Comparison of ENCODE assay signal across 15 cellular contexts in genomic region chr2:96819876-96820511, GRCh38. TPM values are rescaled to one million over a fixed set of nuclear protein-coding genes. Genes with fewer than 3 reads are reported as not detected.
DNase-seq lines count a peak whose midpoint lies in the region; ATAC-seq, FAIRE-seq and TF ChIP-seq lines count a peak whose summit lies in the region.
"Had no signal": no experiment of that assay in that cellular context is flagged by ENCODE, and none has a peak within 500 bp of the region (broad histone marks: within the 10 kb centered on the region; RNA-seq: fewer than 3 reads in every experiment).

No MANE protein-coding gene starts in this region.

- no peak overlapping the region for H2BK5ac ChIP-seq in H1 (ENCODE audit: low read depth, low read length)

- H4K5ac ChIP-seq in H1 (ENCODE audit: insufficient read length, low read depth, low read length): no peak overlapping the region

- H2BK20ac ChIP-seq in H1 (ENCODE audit: low read length): no peak overlapping the region

- no peak overlapping the region for H3K23ac ChIP-seq in H1 (ENCODE audit: insufficient read length)

- ATAC-seq in activated T-cell treated with anti-CD3 and anti-CD28 coated beads, Interleukin-2, amount 50 U/mL, for 4 hours: no peak
- no peak for ATAC-seq in HG03045 (IDR thresholded peaks at IDR 0.05; ENCODE audit: unreplicated experiment)

- H3K9me3 ChIP-seq in Loucy (ENCODE audit: insufficient read depth, low read depth, low read length) (no peaks in the 10 kb centered on the region), H1 (ENCODE audit: insufficient read depth in 2 of 2, low read depth in 1 of 2, low read length in 1 of 2) (no peaks in the 10 kb centered on the region)
- H3K9me3 ChIP-seq: neutrophil had no signal

- no peak overlapping the region for H2BK120ac ChIP-seq in H1 (replicated peaks; ENCODE audit: low read depth, low read length)

- peak overlapping the region; percentile 71 for H3K9ac ChIP-seq in Loucy (ENCODE audit: low read depth, low read length, poor library complexity, severe bottlenecking)
- no peak overlapping the region for H3K9ac ChIP-seq in H1 (replicated peaks in 1 of 4; ENCODE audit: extremely low read depth in 1 of 4, low read depth in 3 of 4, low read length in 3 of 4)

- no peak overlapping the region for H4K91ac ChIP-seq in H1 (replicated peaks; ENCODE audit: insufficient read length, low read length)

- H3K4me2 ChIP-seq in Loucy (ENCODE audit: low read depth, low read length, poor library complexity, severe bottlenecking): peak overlapping the region; percentile 99
- peak overlapping the region in 1 of 2 experiments; percentile 98; a peak in 2 of 4 replicates for H3K4me2 ChIP-seq in H1 (ENCODE audit: insufficient read depth in 1 of 2, low read depth in 2 of 2, low read length in 2 of 2)

- no peak overlapping the region for H2BK15ac ChIP-seq in H1 (ENCODE audit: low read length)

- H3K4me3 Mint-ChIP-seq in activated T-cell treated with anti-CD3 and anti-CD28 coated beads, Interleukin-2, amount 50 U/mL, for 4 hours: peak overlapping the region; percentile 47
- peak overlapping the region; percentile 81 for H3K4me3 Mint-ChIP-seq in progenitor cell of endocrine pancreas (ENCODE audit: low read depth)

- TF ChIP-seq CTCF in Loucy (conservative IDR thresholded peaks at IDR 0.05; ENCODE audit: low read length) (peak; percentile 45), H1 (IDR thresholded peaks at IDR 0.05; ENCODE audit: control extremely low read depth in 1 of 3, insufficient read depth in 1 of 3, low read depth in 1 of 3, low read length in 3 of 3) (peak in 1 of 3 experiments; percentile 29; a peak in 1 of 4 replicates), progenitor cell of endocrine pancreas (IDR thresholded peaks at IDR 0.05; ENCODE audit: unreplicated experiment) (no peak)

- peaks cover 71% of the 10 kb centered on the region for H4K20me1 ChIP-seq in Loucy (ENCODE audit: insufficient read depth, low read length, poor library complexity, severe bottlenecking)
- peaks cover 18 to 42% of the 10 kb centered on the region in 2 experiments for H4K20me1 ChIP-seq in H1 (replicated peaks in 1 of 2; ENCODE audit: control insufficient read depth in 1 of 2, insufficient read depth in 2 of 2, low read length in 2 of 2)

- no peak for DNase-seq in activated T-cell treated with anti-CD3 and anti-CD28 coated beads, Interleukin-2, amount 50 U/mL, for 4 hours
- no peak for DNase-seq in activated T-cell treated with anti-CD3 and anti-CD28 coated beads, Interleukin-2, amount 50 U/mL, for 1 hour
- DNase-seq in H1 (ENCODE audit: low read depth in 1 of 2, low spot score in 2 of 2) (no peak), progenitor cell of endocrine pancreas (ENCODE audit: low spot score, unreplicated experiment) (no peak), DMS79 (lab: John Stamatoyannopoulos, UW) (no peak), epidermal melanocyte (ENCODE audit: insufficient read length, low spot score) (no peak)
- DNase-seq: activated effector memory CD4-positive, alpha-beta T cell treated with Interleukin-2 at 50 U/mL for 16 hours; central memory CD4-positive, alpha-beta T cell; HCEC 1CT; hippocampal formation; NCI-H2171 had no signal

- no peak overlapping the region for H2BK12ac ChIP-seq in H1 (ENCODE audit: low read depth, low read length)

- H3K27me3 Mint-ChIP-seq in activated T-cell treated with anti-CD3 and anti-CD28 coated beads, Interleukin-2, amount 50 U/mL, for 4 hours (ENCODE audit: low read depth): no peaks in the 10 kb centered on the region
- H3K27me3 Mint-ChIP-seq in progenitor cell of endocrine pancreas: no peaks in the 10 kb centered on the region

- no peak overlapping the region for H3K56ac ChIP-seq in H1 (replicated peaks; ENCODE audit: insufficient read length, low read depth, low read length)

- POLR2A ChIA-PET in H1 (lab: Charles Lee; ENCODE audit: partially characterized antibody): interaction anchor here (0.8 to 2.1 kb wide), 11 partner anchors 10 to 131 kb away, joined by 3 to 9 read pairs (median 3); partner anchors contain the start of gene ANKRD23

- peak overlapping the region; percentile 15; the same call in 1 of the 2 replicates for H4K8ac ChIP-seq in H1 (ENCODE audit: extremely low read depth, insufficient read depth, low read length)

- peaks cover 55% of the 10 kb centered on the region for H3K4me1 ChIP-seq in Loucy (ENCODE audit: insufficient read depth, low read length, poor library complexity, severe bottlenecking)
- H3K4me1 ChIP-seq in H1 (replicated peaks in 1 of 4; ENCODE audit: control insufficient read depth in 3 of 4, insufficient read depth in 4 of 4, low read length in 3 of 4): peaks cover 0 to 22% (median 16%) of the 10 kb centered on the region in 4 experiments; a peak in 6 of 7 replicates

- H3K9me3 Mint-ChIP-seq in activated T-cell treated with anti-CD3 and anti-CD28 coated beads, Interleukin-2, amount 50 U/mL, for 4 hours: no peaks in the 10 kb centered on the region
- no peaks in the 10 kb centered on the region for H3K9me3 Mint-ChIP-seq in progenitor cell of endocrine pancreas (ENCODE audit: low read depth)

- no peak for FAIRE-seq in H1 (lab: Jason Lieb, UNC)

- no peak for TF ChIP-seq POLR2A in H1 (IDR thresholded peaks at IDR 0.05; ENCODE audit: control extremely low read depth in 1 of 2, low read depth in 2 of 2, low read length in 2 of 2)

- H3K27ac Mint-ChIP-seq in progenitor cell of endocrine pancreas: peak overlapping the region; percentile 86

- no peaks in the 10 kb centered on the region for H3F3A ChIP-seq in Loucy (ENCODE audit: low read depth)

- 91% methylated on average over 12 of the region's 12 CpGs; no CpG with 5 or more reads in 1 of the 2 experiments for WGBS in H1 (ENCODE audit: extremely low coverage in 1 of 2, insufficient coverage in 1 of 2, insufficient read length in 1 of 2, insufficient replicate concordance in 2 of 2, low coverage in 1 of 2, low lambda C conversion rate in 2 of 2, missing lambda C conversion rate in 1 of 2), 2 experiments

- peaks cover 52% of the 10 kb centered on the region for H3K4me1 Mint-ChIP-seq in activated T-cell treated with anti-CD3 and anti-CD28 coated beads, Interleukin-2, amount 50 U/mL, for 4 hours (ENCODE audit: low read depth)
- peaks cover 61% of the 10 kb centered on the region for H3K4me1 Mint-ChIP-seq in progenitor cell of endocrine pancreas (ENCODE audit: low read depth)

- H3K18ac ChIP-seq in H1 (ENCODE audit: extremely low read depth, low read length): no peak overlapping the region

- peaks cover 17% of the 10 kb centered on the region for H3K23me2 ChIP-seq in H1 (ENCODE audit: low read depth, low read length)

- H3K79me2 ChIP-seq in Loucy (ENCODE audit: insufficient read depth, low read length): peaks cover 75% of the 10 kb centered on the region
- peaks cover 3 to 75% of the 10 kb centered on the region in 2 experiments; a peak in 3 of 4 replicates for H3K79me2 ChIP-seq in H1 (ENCODE audit: control insufficient read depth in 1 of 2, insufficient read depth in 2 of 2, low read length in 2 of 2)

- H3K4me3 ChIP-seq in Loucy (ENCODE audit: low read length, poor library complexity, severe bottlenecking) (peak overlapping the region; percentile 85), H1 (ENCODE audit: extremely low read depth in 1 of 4, insufficient read depth in 2 of 4, low read depth in 3 of 4, low read length in 4 of 4) (no peak overlapping the region)
- H3K4me3 ChIP-seq: SK-N-MC had no signal

- H3K14ac ChIP-seq in H1 (ENCODE audit: insufficient read length): no peak overlapping the region

- H2AK5ac ChIP-seq in H1 (ENCODE audit: low read depth, low read length): no peak overlapping the region

- TF ChIP-seq EP300 in H1 (IDR thresholded peaks at IDR 0.05; ENCODE audit: borderline replicate concordance in 1 of 2, low read depth in 2 of 2, low read length in 2 of 2): no peak

- peak in 1 of 2 experiments; percentile 5; a peak in 1 of 4 replicates for TF ChIP-seq RAD21 in H1 (IDR thresholded peaks at IDR 0.05 in 1 of 2, conservative IDR thresholded peaks at IDR 0.05 in 1 of 2; ENCODE audit: low read depth in 2 of 2, low read length in 2 of 2)

- CTCF ChIA-PET in H1 (lab: Charles Lee; ENCODE audit: partially characterized antibody): interaction anchor here (0.8 to 5.3 kb wide), 12 partner anchors 10 to 292 kb away, joined by 3 to 30 read pairs (median 4); no protein-coding TSS in a partner anchor

- peaks cover 6% of the 10 kb centered on the region for H3K36me3 Mint-ChIP-seq in activated T-cell treated with anti-CD3 and anti-CD28 coated beads, Interleukin-2, amount 50 U/mL, for 4 hours (ENCODE audit: insufficient read depth)
- peaks cover 10% of the 10 kb centered on the region for H3K36me3 Mint-ChIP-seq in progenitor cell of endocrine pancreas (ENCODE audit: insufficient read depth)

- peaks cover 18% of the 10 kb centered on the region; the same call in 1 of the 2 replicates for H3K36me3 ChIP-seq in Loucy (ENCODE audit: insufficient read depth, low read length)
- H3K36me3 ChIP-seq in H1 (ENCODE audit: control insufficient read depth in 2 of 4, insufficient read depth in 4 of 4, low read length in 3 of 4): peaks cover 0 to 15% (median 4%) of the 10 kb centered on the region in 4 experiments; a peak in 5 of 8 replicates

- H3K9me2 ChIP-seq in Loucy (replicated peaks; ENCODE audit: low read depth, low read length): no peaks in the 10 kb centered on the region

- H3K4ac ChIP-seq in H1 (replicated peaks; ENCODE audit: insufficient read length, low read depth, low read length): no peak overlapping the region

- no peak overlapping the region for H3K27ac ChIP-seq in H1 (ENCODE audit: low read depth, low read length)
- H3K27ac ChIP-seq: neutrophil, SK-N-MC had no signal

- no peak overlapping the region for H2AFZ ChIP-seq in Loucy (ENCODE audit: low read length)
- no peak overlapping the region for H2AFZ ChIP-seq in H1 (ENCODE audit: low read length)

- H3K79me1 ChIP-seq in H1 (ENCODE audit: low read depth, low read length): peaks cover 36% of the 10 kb centered on the region

- H3K27me3 ChIP-seq in Loucy (ENCODE audit: insufficient read depth, low read length, poor library complexity, severe bottlenecking): no peaks in the 10 kb centered on the region
- no peaks in the 10 kb centered on the region; a peak in 1 of 7 replicates for H3K27me3 ChIP-seq in H1 (replicated peaks in 1 of 4; ENCODE audit: control insufficient read depth in 3 of 4, extremely low read depth in 1 of 4, insufficient read depth in 3 of 4, low read length in 3 of 4)

RNA-seq across cellular contexts. Expression of gene CNNM3, which starts 3.9 kb away (rescaled TPM):
- total RNA-seq in activated T-cell treated with anti-CD3 and anti-CD28 coated beads, Interleukin-2, amount 50 U/mL, for 4 hours: 10 to 100 TPM; 22.8 to 26.1 (median 24.4) TPM
- total RNA-seq in H1 (2021; fragmentation: NEBNext Ultra II Directional; extraction: Animal tissue kit (Norgen Biotek cat#: 25700)): 29.2 and 29.9 TPM in 2 replicates
- 29.1 and 39.0 TPM in 2 replicates for polyA plus RNA-seq in H1 (2011; rRNA removed)
- 19.0 TPM for polyA plus RNA-seq in H1 (2011; cell fraction: cytosol; rRNA removed)
- 60.7 TPM for polyA plus RNA-seq in H1 (2011; cell fraction: nucleus; rRNA removed)
- polyA plus RNA-seq in H1 (2012, experiment 1 of 2): 16.3 to 26.5 TPM (median 21.7 TPM) in 4 replicates
- 16.7 TPM for polyA plus RNA-seq in H1 (2012, experiment 2 of 2)
- 30.0 TPM for polyA plus RNA-seq in H1 (2013, experiment 1 of 2)
- 28.7 TPM for polyA plus RNA-seq in H1 (2013, experiment 2 of 2)
- 39.0 and 41.6 TPM in 2 replicates for polyA minus RNA-seq in H1 (2011; rRNA and poly(A)+ RNA removed)
- 27.4 TPM for polyA minus RNA-seq in H1 (2011; cell fraction: cytosol; rRNA and poly(A)+ RNA removed)
- polyA minus RNA-seq in H1 (2011; cell fraction: nucleus; rRNA and poly(A)+ RNA removed): 42.5 TPM
- total RNA-seq in progenitor cell of endocrine pancreas: 48.4 and 54.0 TPM in 2 replicates

RNA-seq across cellular contexts. Expression of gene ANKRD23, which starts 23.8 kb away (rescaled TPM):
- 1 to 10 TPM; 2.9 to 6.3 (median 4.6) TPM for total RNA-seq in activated T-cell treated with anti-CD3 and anti-CD28 coated beads, Interleukin-2, amount 50 U/mL, for 4 hours
- 2.9 and 3.5 TPM in 2 replicates for total RNA-seq in H1 (2021; fragmentation: NEBNext Ultra II Directional; extraction: Animal tissue kit (Norgen Biotek cat#: 25700))
- 3.4 and 4.8 TPM in 2 replicates for polyA plus RNA-seq in H1 (2011; rRNA removed)
- 3.9 TPM for polyA plus RNA-seq in H1 (2011; cell fraction: cytosol; rRNA removed)
- 29.4 TPM for polyA plus RNA-seq in H1 (2011; cell fraction: nucleus; rRNA removed)
- polyA plus RNA-seq in H1 (2012, experiment 1 of 2): 2.3 to 5.8 TPM (median 3.8 TPM) in 4 replicates
- polyA plus RNA-seq in H1 (2012, experiment 2 of 2): 2.0 TPM
- 2.5 TPM for polyA plus RNA-seq in H1 (2013, experiment 1 of 2)
- polyA plus RNA-seq in H1 (2013, experiment 2 of 2): 2.4 TPM
- polyA minus RNA-seq in H1 (2011; rRNA and poly(A)+ RNA removed): 2.6 and 3.1 TPM in 2 replicates
- polyA minus RNA-seq in H1 (2011; cell fraction: cytosol; rRNA and poly(A)+ RNA removed): 2.9 TPM
- polyA minus RNA-seq in H1 (2011; cell fraction: nucleus; rRNA and poly(A)+ RNA removed): 3.9 TPM
- 6.1 and 8.3 TPM in 2 replicates for total RNA-seq in progenitor cell of endocrine pancreas

RNA-seq across cellular contexts. Expression of gene ANKRD39, which starts 37.8 kb away (rescaled TPM):
- total RNA-seq in activated T-cell treated with anti-CD3 and anti-CD28 coated beads, Interleukin-2, amount 50 U/mL, for 4 hours: 10 to 100 TPM; 42.4 to 44.4 (median 44.3) TPM
- total RNA-seq in H1 (2021; fragmentation: NEBNext Ultra II Directional; extraction: Animal tissue kit (Norgen Biotek cat#: 25700)): 18.5 and 19.7 TPM in 2 replicates
- 21.3 and 22.9 TPM in 2 replicates for polyA plus RNA-seq in H1 (2011; rRNA removed)
- polyA plus RNA-seq in H1 (2011; cell fraction: cytosol; rRNA removed): 18.1 TPM
- 36.1 TPM for polyA plus RNA-seq in H1 (2011; cell fraction: nucleus; rRNA removed)
- polyA plus RNA-seq in H1 (2012, experiment 1 of 2): 15.8 to 18.8 TPM (median 16.9 TPM) in 4 replicates
- polyA plus RNA-seq in H1 (2012, experiment 2 of 2): 21.7 TPM
- polyA plus RNA-seq in H1 (2013, experiment 1 of 2): 18.2 TPM
- polyA plus RNA-seq in H1 (2013, experiment 2 of 2): 18.1 TPM
- polyA minus RNA-seq in H1 (2011; rRNA and poly(A)+ RNA removed): 6.8 and 7.2 TPM in 2 replicates
- polyA minus RNA-seq in H1 (2011; cell fraction: cytosol; rRNA and poly(A)+ RNA removed): 5.2 TPM
- polyA minus RNA-seq in H1 (2011; cell fraction: nucleus; rRNA and poly(A)+ RNA removed): 10.3 TPM
- total RNA-seq in progenitor cell of endocrine pancreas: 16.1 and 17.4 TPM in 2 replicates

RNA-seq across cellular contexts. Expression of gene SEMA4C, which starts 49.9 kb away (rescaled TPM):
- total RNA-seq in activated T-cell treated with anti-CD3 and anti-CD28 coated beads, Interleukin-2, amount 50 U/mL, for 4 hours: 1 to 10 TPM; 7.5 to 9.7 (median 9.0) TPM
- 67.3 and 74.3 TPM in 2 replicates for total RNA-seq in H1 (2021; fragmentation: NEBNext Ultra II Directional; extraction: Animal tissue kit (Norgen Biotek cat#: 25700))
- polyA plus RNA-seq in H1 (2011; rRNA removed): 47.5 and 71.4 TPM in 2 replicates
- 58.9 TPM for polyA plus RNA-seq in H1 (2011; cell fraction: cytosol; rRNA removed)
- polyA plus RNA-seq in H1 (2011; cell fraction: nucleus; rRNA removed): 141 TPM
- polyA plus RNA-seq in H1 (2012, experiment 1 of 2): 45.7 to 74.3 TPM (median 68.2 TPM) in 4 replicates
- polyA plus RNA-seq in H1 (2012, experiment 2 of 2): 49.5 TPM
- 61.0 TPM for polyA plus RNA-seq in H1 (2013, experiment 1 of 2)
- 59.0 TPM for polyA plus RNA-seq in H1 (2013, experiment 2 of 2)
- polyA minus RNA-seq in H1 (2011; rRNA and poly(A)+ RNA removed): 86.3 and 87.9 TPM in 2 replicates
- polyA minus RNA-seq in H1 (2011; cell fraction: cytosol; rRNA and poly(A)+ RNA removed): 47.3 TPM
- polyA minus RNA-seq in H1 (2011; cell fraction: nucleus; rRNA and poly(A)+ RNA removed): 43.7 TPM
- total RNA-seq in progenitor cell of endocrine pancreas: 74.8 and 75.0 TPM in 2 replicates

RNA-seq across cellular contexts. Expression of gene CNNM4, which starts 59.3 kb away (rescaled TPM):
- 1 to 10 TPM; 6.3 to 6.9 (median 6.4) TPM for total RNA-seq in activated T-cell treated with anti-CD3 and anti-CD28 coated beads, Interleukin-2, amount 50 U/mL, for 4 hours
- 10.7 and 11.0 TPM in 2 replicates for total RNA-seq in H1 (2021; fragmentation: NEBNext Ultra II Directional; extraction: Animal tissue kit (Norgen Biotek cat#: 25700))
- 10.3 and 13.0 TPM in 2 replicates for polyA plus RNA-seq in H1 (2011; rRNA removed)
- polyA plus RNA-seq in H1 (2011; cell fraction: cytosol; rRNA removed): 9.1 TPM
- 14.5 TPM for polyA plus RNA-seq in H1 (2011; cell fraction: nucleus; rRNA removed)
- 7.8 to 10.7 TPM (median 8.8 TPM) in 4 replicates for polyA plus RNA-seq in H1 (2012, experiment 1 of 2)
- polyA plus RNA-seq in H1 (2012, experiment 2 of 2): 9.7 TPM
- polyA plus RNA-seq in H1 (2013, experiment 1 of 2): 14.0 TPM
- 14.7 TPM for polyA plus RNA-seq in H1 (2013, experiment 2 of 2)
- 19.8 and 22.7 TPM in 2 replicates for polyA minus RNA-seq in H1 (2011; rRNA and poly(A)+ RNA removed)
- polyA minus RNA-seq in H1 (2011; cell fraction: cytosol; rRNA and poly(A)+ RNA removed): 13.0 TPM
- 11.9 TPM for polyA minus RNA-seq in H1 (2011; cell fraction: nucleus; rRNA and poly(A)+ RNA removed)
- total RNA-seq in progenitor cell of endocrine pancreas: 10.7 and 11.1 TPM in 2 replicates
